ENCODE assay signal across 17 cellular contexts in genomic region chr12:123200414-123200813, GRCh38. TPM values are rescaled to one million over a fixed set of nuclear protein-coding genes. Genes with fewer than 3 reads are reported as not detected.
DNase-seq lines count a peak whose midpoint lies in the region; ATAC-seq lines count a peak whose summit lies in the region.
"Had no signal": no experiment of that assay in that cellular context is flagged by ENCODE, and none has a peak within 500 bp of the region (broad histone marks: within the 10 kb centered on the region; RNA-seq: fewer than 3 reads in every experiment).

No MANE protein-coding gene starts in this region.

- CTCF ChIA-PET in activated CD8-positive, alpha-beta T cell treated with anti-CD3 and anti-CD28 coated beads, Interleukin-2, amount 10 ng/mL, durations not matched to agents 7 days and 5 days (lab: Charles Lee), result interaction anchor here (1.3 to 3.9 kb wide), 4 partner anchors 25 to 157 kb away, joined by 3 to 23 read pairs (median 5); no protein-coding TSS in a partner anchor

- POLR2A ChIA-PET in activated CD8-positive, alpha-beta T cell treated with anti-CD3 and anti-CD28 coated beads, Interleukin-2, amount 10 ng/mL, durations not matched to agents 7 days and 5 days (lab: Charles Lee), result interaction anchor here (0.8 to 2.6 kb wide), 2 partner anchors 32 kb away, joined by 7 to 8 read pairs; partner anchors contain the start of genes MPHOSPH9 and MTRFR

- intact Hi-C loops in cardiac septum (cut with DNase I), result no loop called here

- H3K36me3 Mint-ChIP-seq in activated CD8-positive, alpha-beta T cell treated with anti-CD3 and anti-CD28 coated beads, Interleukin-2, amount 10 ng/mL, durations not matched to agents 7 days and 5 days (ENCODE audit: low read depth), result peaks cover 63% of the 10 kb centered on the region
- H3K36me3 Mint-ChIP-seq in effector memory CD8-positive, alpha-beta T cell (ENCODE audit: insufficient read depth), result peaks cover 61% of the 10 kb centered on the region

- H3K27ac Mint-ChIP-seq in activated CD8-positive, alpha-beta T cell treated with anti-CD3 and anti-CD28 coated beads, Interleukin-2, amount 10 ng/mL, durations not matched to agents 7 days and 5 days, result peak overlapping the region; percentile 83
- H3K27ac Mint-ChIP-seq in effector memory CD8-positive, alpha-beta T cell, result peak overlapping the region; percentile 69 to 90
- H3K27ac Mint-ChIP-seq: WTC11 had no signal

- ATAC-seq in activated CD8-positive, alpha-beta T cell treated with anti-CD3 and anti-CD28 coated beads, Interleukin-2, amount 10 ng/mL, durations not matched to agents 7 days and 5 days, result peak; percentile 15
- ATAC-seq in effector memory CD8-positive, alpha-beta T cell (replicated peaks), result no peak
- ATAC-seq in HG02981 (IDR thresholded peaks at IDR 0.05; ENCODE audit: unreplicated experiment) (no peak), HG03196 (IDR thresholded peaks at IDR 0.05; ENCODE audit: unreplicated experiment) (no peak)
- ATAC-seq: left cardiac atrium, WTC11 had no signal

- no peaks in the 10 kb centered on the region for H3K9me3 Mint-ChIP-seq in activated CD8-positive, alpha-beta T cell treated with anti-CD3 and anti-CD28 coated beads, Interleukin-2, amount 10 ng/mL, durations not matched to agents 7 days and 5 days (ENCODE audit: insufficient read depth)
- no peaks in the 10 kb centered on the region for H3K9me3 Mint-ChIP-seq in effector memory CD8-positive, alpha-beta T cell
- H3K9me3 Mint-ChIP-seq: neural crest cell, WTC11 had no signal

- DNase-seq in stimulated activated CD4-positive, alpha-beta T cell treated with anti-CD3 and anti-CD28 coated beads, Interleukin-15, amount 100 ng/mL, for 24 hours, result peak; percentile 12
- DNase-seq in stimulated activated CD4-positive, alpha-beta T cell treated with anti-CD3 and anti-CD28 coated beads, Interleukin-4, amount 100 ng/mL, for 4 hours, result no peak
- DNase-seq in activated CD8-positive, alpha-beta T cell treated with anti-CD3 and anti-CD28 coated beads, Interleukin-2, amount 10 ng/mL, durations not matched to agents 7 days and 5 days, result no peak
- no peak for DNase-seq in effector memory CD8-positive, alpha-beta T cell
- no peak for DNase-seq in cardiac septum (ENCODE audit: low spot score)
- DNase-seq: central memory CD4-positive, alpha-beta T cell; effector memory CD4-positive, alpha-beta T cell; esophagus squamous epithelium; IMR-90; left cardiac atrium; NCI-H1417 treated with DMSO at 0.1 percent for 48 hours; SHP77; thyroid gland had no signal

- H3K4me1 Mint-ChIP-seq in activated CD8-positive, alpha-beta T cell treated with anti-CD3 and anti-CD28 coated beads, Interleukin-2, amount 10 ng/mL, durations not matched to agents 7 days and 5 days (ENCODE audit: low read depth), result peaks cover 19% of the 10 kb centered on the region
- peaks cover 4% of the 10 kb centered on the region in 2 donors for H3K4me1 Mint-ChIP-seq in effector memory CD8-positive, alpha-beta T cell (ENCODE audit: low read depth in 2 of 2)
- H3K4me1 Mint-ChIP-seq: neural crest cell, WTC11 had no signal

- no peak overlapping the region for H3K4me3 Mint-ChIP-seq in activated CD8-positive, alpha-beta T cell treated with anti-CD3 and anti-CD28 coated beads, Interleukin-2, amount 10 ng/mL, durations not matched to agents 7 days and 5 days
- no peak overlapping the region for H3K4me3 Mint-ChIP-seq in effector memory CD8-positive, alpha-beta T cell
- H3K4me3 Mint-ChIP-seq: neural crest cell, WTC11 had no signal

- H3K27me3 Mint-ChIP-seq in activated CD8-positive, alpha-beta T cell treated with anti-CD3 and anti-CD28 coated beads, Interleukin-2, amount 10 ng/mL, durations not matched to agents 7 days and 5 days (ENCODE audit: low read depth), result no peaks in the 10 kb centered on the region
- H3K27me3 Mint-ChIP-seq in effector memory CD8-positive, alpha-beta T cell, result no peaks in the 10 kb centered on the region

RNA-seq across cellular contexts. Expression of gene MPHOSPH9, which starts 32.5 kb away (rescaled TPM):
- 100 to 1,000 TPM; 148 to 149 TPM for total RNA-seq in activated CD8-positive, alpha-beta T cell treated with anti-CD3 and anti-CD28 coated beads, Interleukin-2, amount 10 ng/mL, durations not matched to agents 7 days and 5 days
- 22.0 TPM for total RNA-seq in cardiac septum

RNA-seq across cellular contexts. Expression of gene MTRFR, which starts 32.8 kb away (rescaled TPM):
- total RNA-seq in activated CD8-positive, alpha-beta T cell treated with anti-CD3 and anti-CD28 coated beads, Interleukin-2, amount 10 ng/mL, durations not matched to agents 7 days and 5 days, result 10 to 100 TPM; 28.2 to 30.0 TPM
- 7.8 TPM for total RNA-seq in cardiac septum

RNA-seq across cellular contexts. Expression of gene PITPNM2, which starts 49.5 kb away (rescaled TPM):
- 10 to 100 TPM; 17.7 to 18.3 TPM for total RNA-seq in activated CD8-positive, alpha-beta T cell treated with anti-CD3 and anti-CD28 coated beads, Interleukin-2, amount 10 ng/mL, durations not matched to agents 7 days and 5 days
- 22.2 TPM for total RNA-seq in cardiac septum
